ENCODE assay signal across 1 cellular context in genomic region chr11:62025429-62026105, GRCh38.
A peak's percentile ranks its signal among the peaks of the same experiment; 100 is the strongest.
TF ChIP-seq lines count a peak whose summit lies in the region.

No MANE protein-coding gene starts in this region.

TF ChIP-seq in GM12878, 131 proteins besides CTCF, POLR2A, EP300 and RAD21 (continued from another document):
- TF ChIP-seq ZNF687 (IDR thresholded peaks at IDR 0.05) = peak; percentile 54; the same call in 1 of the 2 replicates
- TF ChIP-seq GABPA (IDR thresholded peaks at IDR 0.05; ENCODE audit: low read depth) = 0 out of 2 replicates have a peak, but pooled peaks have one; percentile 49
- peak; percentile 32 for TF ChIP-seq KLF5 (IDR thresholded peaks at IDR 0.05; ENCODE audit: partially characterized antibody)
- TF ChIP-seq IRF4 (IDR thresholded peaks at IDR 0.05; ENCODE audit: low read depth, low read length) = 0 out of 2 replicates have a peak, but pooled peaks have one; percentile 22
- TF ChIP-seq RB1 (IDR thresholded peaks at IDR 0.05; ENCODE audit: borderline replicate concordance) = no peak
- no peak for TF ChIP-seq ZNF384 (IDR thresholded peaks at IDR 0.05; ENCODE audit: borderline replicate concordance, low read depth, low read length)
- 0 out of 2 replicates have a peak, but pooled peaks have one; percentile 17 for TF ChIP-seq MLLT1 (IDR thresholded peaks at IDR 0.05)
- TF ChIP-seq HSF1 (IDR thresholded peaks at IDR 0.05; ENCODE audit: low read depth, low read length) = no peak
- TF ChIP-seq BHLHE40 (IDR thresholded peaks at IDR 0.05; ENCODE audit: borderline replicate concordance in 1 of 2, low read depth in 2 of 2, low read length in 1 of 2) = peak in 1 of 2 experiments; percentile 51; a peak in 1 of 4 replicates
- 0 out of 2 replicates have a peak, but pooled peaks have one; percentile 56 for TF ChIP-seq PAX5 (IDR thresholded peaks at IDR 0.05; ENCODE audit: borderline replicate concordance, low read depth, low read length)
- peak; percentile 32; the same call in 1 of the 2 replicates for TF ChIP-seq RAD51 (IDR thresholded peaks at IDR 0.05)
- no peak for TF ChIP-seq USF2 (IDR thresholded peaks at IDR 0.05; ENCODE audit: borderline replicate concordance, low read depth, low read length)
- 0 out of 2 replicates have a peak, but pooled peaks have one; percentile 13 for TF ChIP-seq EED (IDR thresholded peaks at IDR 0.05; ENCODE audit: low read depth)
